Comparison of ENCODE assay signal across 8 cellular contexts in the genomic region with DNA sequence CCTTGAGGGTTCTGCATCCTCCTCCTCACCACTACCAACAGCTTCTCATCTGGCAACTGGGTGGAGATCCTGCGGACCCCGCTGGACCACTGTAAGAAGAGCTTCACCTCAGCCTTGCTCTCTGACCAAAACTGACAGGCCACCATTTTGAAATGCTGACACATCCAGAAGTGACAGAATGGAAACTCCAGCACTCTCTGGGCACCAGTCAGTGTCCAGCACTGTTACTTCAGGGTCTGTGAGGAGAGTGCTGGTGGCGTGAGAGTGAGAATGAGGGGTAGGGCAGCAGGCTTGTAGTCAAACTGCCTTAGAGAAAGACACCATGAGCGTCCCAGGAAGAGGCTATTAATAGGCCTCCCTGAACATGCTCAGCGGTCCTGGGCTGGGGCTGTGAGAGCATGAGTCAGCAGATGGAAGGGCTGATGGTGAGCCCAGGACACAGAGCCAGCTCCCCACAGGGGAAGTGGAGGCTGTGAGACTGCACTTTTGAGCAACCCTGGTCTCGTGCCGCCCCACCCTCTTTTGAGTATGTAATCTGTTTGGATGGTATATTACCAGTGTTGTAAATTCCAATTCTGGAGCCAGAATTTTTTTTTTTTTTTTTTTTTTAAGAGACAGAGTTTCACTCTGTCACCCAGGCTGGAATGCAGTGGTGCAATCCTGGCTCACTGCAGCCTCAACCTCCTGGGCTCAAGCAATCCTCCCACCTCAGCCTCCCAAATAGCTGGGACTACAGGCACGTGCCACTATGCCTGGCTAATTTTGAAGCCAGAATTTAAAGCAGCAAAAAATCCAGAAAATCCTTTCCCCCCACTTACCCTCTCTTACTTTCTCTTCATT. TPM values are rescaled to one million over a fixed set of nuclear protein-coding genes. Genes with fewer than 3 reads are reported as not detected.
DNase-seq lines count a peak whose midpoint lies in the region; ATAC-seq and TF ChIP-seq lines count a peak whose summit lies in the region.

No MANE protein-coding gene starts in this region.

- no peak for TF ChIP-seq CTCF in psoas muscle (IDR thresholded peaks at IDR 0.05)

- no peaks in the 10 kb centered on the region for H3K9me3 ChIP-seq in psoas muscle

- intact Hi-C loops in psoas muscle (cut with DNase I): loop anchor here in 1 of 2 donors (5.0 kb wide), 1 partner anchor 36 kb away; a partner anchor contains a TSS

- H3K27me3 ChIP-seq in psoas muscle (ENCODE audit: insufficient read depth in 3 of 3, low read length in 2 of 3): no peaks in the 10 kb centered on the region

- peak; percentile 44 for DNase-seq in GOT3 (lab: John Stamatoyannopoulos, UW)
- DNase-seq in foreskin melanocyte: peak; percentile 62
- DNase-seq in psoas muscle: peak; percentile 83 to 86
- DNase-seq in GM19240 (ENCODE audit: insufficient read length, low spot score): no peak
- DNase-seq in NK-92 treated with Interleukin-12 subunit alpha and Interleukin-12 subunit beta, amount 100 ng/mL, for 24 hours (lab: John Stamatoyannopoulos, UW): no peak
- no peak for DNase-seq in cortex of kidney (lab: John Stamatoyannopoulos, UW)

- ATAC-seq in SK-N-SH treated with all-trans-retinoic acid at 6 μM for 48 hours (peak; percentile 95), psoas muscle (peak; percentile 89 to 95 (median 91)), HG02852 (IDR thresholded peaks at IDR 0.05; ENCODE audit: unreplicated experiment) (no peak)

- H3K4me3 ChIP-seq in psoas muscle: no peak overlapping the region

- H3K27ac ChIP-seq in psoas muscle: peak overlapping the region; percentile 50

- no peaks in the 10 kb centered on the region for H3K36me3 ChIP-seq in psoas muscle (ENCODE audit: insufficient read depth in 1 of 2, low read depth in 1 of 2)

- WGBS in psoas muscle, 3 donors: 57 to 66% (median 63%) methylated on average over 8 of the region's 8 CpGs

- H3K4me1 ChIP-seq in psoas muscle: peaks cover 12% of the 10 kb centered on the region

TF ChIP-seq in SK-N-SH treated with all-trans-retinoic acid at 6 μM for 48 hours, 23 proteins besides CTCF, POLR2A, EP300 and RAD21 (continues in another document):
- TF ChIP-seq ISL1 (CRISPR knock-in tag; IDR thresholded peaks at IDR 0.05): no peak
- TF ChIP-seq, protein P1, sequence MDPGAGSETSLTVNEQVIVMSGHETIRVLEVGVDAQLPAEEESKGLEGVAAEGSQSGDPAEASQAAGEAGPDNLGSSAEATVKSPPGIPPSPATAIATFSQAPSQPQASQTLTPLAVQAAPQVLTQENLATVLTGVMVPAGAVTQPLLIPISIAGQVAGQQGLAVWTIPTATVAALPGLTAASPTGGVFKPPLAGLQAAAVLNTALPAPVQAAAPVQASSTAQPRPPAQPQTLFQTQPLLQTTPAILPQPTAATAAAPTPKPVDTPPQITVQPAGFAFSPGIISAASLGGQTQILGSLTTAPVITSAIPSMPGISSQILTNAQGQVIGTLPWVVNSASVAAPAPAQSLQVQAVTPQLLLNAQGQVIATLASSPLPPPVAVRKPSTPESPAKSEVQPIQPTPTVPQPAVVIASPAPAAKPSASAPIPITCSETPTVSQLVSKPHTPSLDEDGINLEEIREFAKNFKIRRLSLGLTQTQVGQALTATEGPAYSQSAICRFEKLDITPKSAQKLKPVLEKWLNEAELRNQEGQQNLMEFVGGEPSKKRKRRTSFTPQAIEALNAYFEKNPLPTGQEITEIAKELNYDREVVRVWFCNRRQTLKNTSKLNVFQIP (CRISPR knock-in tag; IDR thresholded peaks at IDR 0.05; ENCODE audit: borderline replicate concordance, low read depth): peak; percentile 16; the same call in 1 of the 2 replicates
- no peak for TF ChIP-seq ZNF8 (CRISPR knock-in tag; IDR thresholded peaks at IDR 0.05)
- no peak for TF ChIP-seq CSDC2 (CRISPR knock-in tag; IDR thresholded peaks at IDR 0.05)
- TF ChIP-seq, protein P2, sequence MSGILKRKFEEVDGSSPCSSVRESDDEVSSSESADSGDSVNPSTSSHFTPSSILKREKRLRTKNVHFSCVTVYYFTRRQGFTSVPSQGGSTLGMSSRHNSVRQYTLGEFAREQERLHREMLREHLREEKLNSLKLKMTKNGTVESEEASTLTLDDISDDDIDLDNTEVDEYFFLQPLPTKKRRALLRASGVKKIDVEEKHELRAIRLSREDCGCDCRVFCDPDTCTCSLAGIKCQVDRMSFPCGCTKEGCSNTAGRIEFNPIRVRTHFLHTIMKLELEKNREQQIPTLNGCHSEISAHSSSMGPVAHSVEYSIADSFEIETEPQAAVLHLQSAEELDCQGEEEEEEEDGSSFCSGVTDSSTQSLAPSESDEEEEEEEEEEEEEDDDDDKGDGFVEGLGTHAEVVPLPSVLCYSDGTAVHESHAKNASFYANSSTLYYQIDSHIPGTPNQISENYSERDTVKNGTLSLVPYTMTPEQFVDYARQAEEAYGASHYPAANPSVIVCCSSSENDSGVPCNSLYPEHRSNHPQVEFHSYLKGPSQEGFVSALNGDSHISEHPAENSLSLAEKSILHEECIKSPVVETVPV (CRISPR knock-in tag; IDR thresholded peaks at IDR 0.05): no peak
- no peak for TF ChIP-seq ZFP3 (CRISPR knock-in tag; IDR thresholded peaks at IDR 0.05)
- no peak for TF ChIP-seq ARNTL (CRISPR knock-in tag; IDR thresholded peaks at IDR 0.05; ENCODE audit: borderline replicate concordance, low read depth)
- peak; percentile 25; the same call in 1 of the 2 replicates for TF ChIP-seq ZC3H10 (CRISPR knock-in tag; IDR thresholded peaks at IDR 0.05)
- no peak for TF ChIP-seq ZFP30 (CRISPR knock-in tag; IDR thresholded peaks at IDR 0.05)
- TF ChIP-seq TOX (CRISPR knock-in tag; IDR thresholded peaks at IDR 0.05; ENCODE audit: borderline replicate concordance): peak; percentile 27; the same call in 1 of the 2 replicates
- TF ChIP-seq GLIS3 (CRISPR knock-in tag; IDR thresholded peaks at IDR 0.05): no peak
- no peak for TF ChIP-seq ESRRG (CRISPR knock-in tag; IDR thresholded peaks at IDR 0.05)
- TF ChIP-seq BACH2 (CRISPR knock-in tag; IDR thresholded peaks at IDR 0.05; ENCODE audit: borderline replicate concordance): no peak
- TF ChIP-seq OSR1 (CRISPR knock-in tag; IDR thresholded peaks at IDR 0.05): peak; percentile 65; the same call in 1 of the 2 replicates
- TF ChIP-seq ZNF565 (CRISPR knock-in tag; conservative IDR thresholded peaks at IDR 0.05; ENCODE audit: low read depth): no peak
- TF ChIP-seq TCF4 (CRISPR knock-in tag; IDR thresholded peaks at IDR 0.05; ENCODE audit: borderline replicate concordance): no peak
- no peak for TF ChIP-seq RARB (CRISPR knock-in tag; IDR thresholded peaks at IDR 0.05)
- TF ChIP-seq, protein P3, sequence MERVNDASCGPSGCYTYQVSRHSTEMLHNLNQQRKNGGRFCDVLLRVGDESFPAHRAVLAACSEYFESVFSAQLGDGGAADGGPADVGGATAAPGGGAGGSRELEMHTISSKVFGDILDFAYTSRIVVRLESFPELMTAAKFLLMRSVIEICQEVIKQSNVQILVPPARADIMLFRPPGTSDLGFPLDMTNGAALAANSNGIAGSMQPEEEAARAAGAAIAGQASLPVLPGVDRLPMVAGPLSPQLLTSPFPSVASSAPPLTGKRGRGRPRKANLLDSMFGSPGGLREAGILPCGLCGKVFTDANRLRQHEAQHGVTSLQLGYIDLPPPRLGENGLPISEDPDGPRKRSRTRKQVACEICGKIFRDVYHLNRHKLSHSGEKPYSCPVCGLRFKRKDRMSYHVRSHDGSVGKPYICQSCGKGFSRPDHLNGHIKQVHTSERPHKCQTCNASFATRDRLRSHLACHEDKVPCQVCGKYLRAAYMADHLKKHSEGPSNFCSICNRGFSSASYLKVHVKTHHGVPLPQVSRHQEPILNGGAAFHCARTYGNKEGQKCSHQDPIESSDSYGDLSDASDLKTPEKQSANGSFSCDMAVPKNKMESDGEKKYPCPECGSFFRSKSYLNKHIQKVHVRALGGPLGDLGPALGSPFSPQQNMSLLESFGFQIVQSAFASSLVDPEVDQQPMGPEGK (CRISPR knock-in tag; IDR thresholded peaks at IDR 0.05; ENCODE audit: borderline replicate concordance): peak; percentile 33; the same call in 1 of the 2 replicates
- no peak for TF ChIP-seq PPARA (CRISPR knock-in tag; IDR thresholded peaks at IDR 0.05; ENCODE audit: borderline replicate concordance)
- TF ChIP-seq SNAI2 (CRISPR knock-in tag; IDR thresholded peaks at IDR 0.05): no peak
- TF ChIP-seq, protein P4, sequence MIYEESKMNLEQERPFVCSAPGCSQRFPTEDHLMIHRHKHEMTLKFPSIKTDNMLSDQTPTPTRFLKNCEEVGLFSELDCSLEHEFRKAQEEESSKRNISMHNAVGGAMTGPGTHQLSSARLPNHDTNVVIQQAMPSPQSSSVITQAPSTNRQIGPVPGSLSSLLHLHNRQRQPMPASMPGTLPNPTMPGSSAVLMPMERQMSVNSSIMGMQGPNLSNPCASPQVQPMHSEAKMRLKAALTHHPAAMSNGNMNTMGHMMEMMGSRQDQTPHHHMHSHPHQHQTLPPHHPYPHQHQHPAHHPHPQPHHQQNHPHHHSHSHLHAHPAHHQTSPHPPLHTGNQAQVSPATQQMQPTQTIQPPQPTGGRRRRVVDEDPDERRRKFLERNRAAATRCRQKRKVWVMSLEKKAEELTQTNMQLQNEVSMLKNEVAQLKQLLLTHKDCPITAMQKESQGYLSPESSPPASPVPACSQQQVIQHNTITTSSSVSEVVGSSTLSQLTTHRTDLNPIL (CRISPR knock-in tag; IDR thresholded peaks at IDR 0.05; ENCODE audit: low read depth): no peak
- TF ChIP-seq ZNF70 (CRISPR knock-in tag; IDR thresholded peaks at IDR 0.05): no peak

RNA-seq across cellular contexts. Expression of a gene that starts 34.4 kb away (rescaled TPM):
- total RNA-seq in psoas muscle: 1 to 10 TPM; 1.5 to 5.2 (median 3.0) TPM
- 1 to 10 TPM in 1 of 3 donors, under 1 TPM in 2; 0.35 to 1.8 (median 0.63) TPM for polyA plus RNA-seq in psoas muscle

Comparison
In these comparisons a context has a peak if more than half of its experiments do, and no peak if none do; other contexts are left out.
1. DNase-seq: peak in GOT3 (single experiment), foreskin melanocyte (single experiment) and psoas muscle (2 of 2); none in GM19240 (single experiment), NK-92 treated with Interleukin-12 subunit alpha and Interleukin-12 subunit beta, amount 100 ng/mL, for 24 hours (single experiment) and cortex of kidney (single experiment).